Comparison of ENCODE assay signal across 8 cellular contexts in the genomic region with DNA sequence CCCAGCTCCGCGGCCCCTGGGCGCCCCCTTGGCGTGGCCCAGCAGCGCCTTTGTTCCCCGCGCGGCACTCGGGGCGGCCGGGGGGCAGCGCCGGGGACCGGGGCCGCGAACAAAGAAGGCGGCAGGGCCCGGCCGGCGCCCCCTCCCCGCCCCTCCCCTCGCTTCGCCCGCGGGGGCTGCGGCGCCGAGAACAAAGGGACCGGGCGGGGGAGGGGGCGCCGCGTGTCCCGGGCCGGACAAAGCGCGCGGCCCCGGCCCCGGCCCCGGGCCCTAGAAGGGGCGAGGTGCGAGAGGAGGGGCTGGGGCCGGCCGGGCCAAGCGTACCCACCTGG. TPM values are rescaled to one million over a fixed set of nuclear protein-coding genes. Genes with fewer than 3 reads are reported as not detected.
A peak's percentile ranks its signal among the peaks of the same experiment; 100 is the strongest.
DNase-seq lines count a peak whose midpoint lies in the region; ATAC-seq and TF ChIP-seq lines count a peak whose summit lies in the region.

No MANE protein-coding gene starts in this region.

- H3K23ac ChIP-seq in neuronal stem cell (ENCODE audit: low read depth, low read length, poor library complexity), result peak overlapping the region; percentile 95

- H3K4me2 ChIP-seq in neuronal stem cell (ENCODE audit: insufficient read depth, low read length, poor library complexity, severe bottlenecking), result peak overlapping the region; percentile 72

- H2BK5ac ChIP-seq in neuronal stem cell (ENCODE audit: low read length), result peak overlapping the region; percentile 88

- no CpG with 5 or more reads among the region's 46 CpGs for WGBS in neuronal stem cell (ENCODE audit: extremely low coverage in 2 of 2, insufficient read length in 2 of 2, insufficient replicate concordance in 1 of 2), 2 donors

- TF ChIP-seq CTCF in GM06990 (IDR thresholded peaks at IDR 0.05; ENCODE audit: insufficient read depth, low read length, poor library complexity, severe bottlenecking) (no peak), dorsolateral prefrontal cortex (IDR thresholded peaks at IDR 0.05 in 54 of 56, conservative IDR thresholded peaks at IDR 0.05 in 2 of 56; ENCODE audit: low read depth in 1 of 56, partially characterized antibody in 56 of 56) (no peak)

- peak overlapping the region; percentile 77 for H2AK5ac ChIP-seq in neuronal stem cell (ENCODE audit: low read depth, low read length)

- no peak overlapping the region for H4K8ac ChIP-seq in neuronal stem cell (ENCODE audit: low read depth, low read length)

- peaks cover 0 to 2% of the 10 kb centered on the region in 2 donors for H3K9me3 ChIP-seq in neuronal stem cell (replicated peaks in 1 of 2; ENCODE audit: control insufficient read depth in 2 of 2, insufficient read depth in 1 of 2, low read depth in 1 of 2, low read length in 2 of 2)

- no peak overlapping the region for H2BK12ac ChIP-seq in neuronal stem cell (ENCODE audit: low read length)

- intact Hi-C loops in dorsolateral prefrontal cortex (cut with DNase I), result loop anchor here (1.0 to 5.0 kb wide), 7 partner anchors 15 to 737 kb away; partner anchors contain the start of genes BSDC1 (in 1 of the 2), FAM229A (in 1 of the 2), HDAC1 (in 1 of the 2) and TSSK3 (in 1 of the 2)

- peaks cover 16% of the 10 kb centered on the region for H3K36me3 ChIP-seq in GM06990 (ENCODE audit: control insufficient read depth, insufficient read depth, low read length)
- H3K36me3 ChIP-seq in neuronal stem cell (replicated peaks in 1 of 2; ENCODE audit: control insufficient read depth in 2 of 2, insufficient read depth in 2 of 2, low read length in 2 of 2), result peaks cover 35 to 45% of the 10 kb centered on the region in 2 donors

- peak overlapping the region; percentile 99 for H3K18ac ChIP-seq in neuronal stem cell (ENCODE audit: low read length)

- no peak overlapping the region for H3K4ac ChIP-seq in neuronal stem cell (ENCODE audit: low read length)

- H3K4me3 ChIP-seq in GM06990 (replicated peaks; ENCODE audit: low read depth, low read length) (peak overlapping the region; percentile 79), dorsolateral prefrontal cortex (peak overlapping the region; percentile 52 to 90 (median 75)), neuronal stem cell (ENCODE audit: low read length in 2 of 2) (peak overlapping the region; percentile 82 to 98)

- DNase-seq in GM06990 (ENCODE audit: extremely low read depth, insufficient read length) (no peak), dorsolateral prefrontal cortex (no peak), neuronal stem cell (ENCODE audit: low spot score) (no peak)
- no peak for DNase-seq in stimulated activated CD4-positive, alpha-beta T cell treated with anti-CD3 and anti-CD28 coated beads, Interleukin-15, amount 100 ng/mL, for 24 hours
- no peak for DNase-seq in effector CD8-positive, alpha-beta T cell (lab: John Stamatoyannopoulos, UW)

- H3K27me3 ChIP-seq in GM06990 (replicated peaks; ENCODE audit: control insufficient read depth, insufficient read depth, low read length) (no peaks in the 10 kb centered on the region), dorsolateral prefrontal cortex (no peaks in the 10 kb centered on the region), neuronal stem cell (ENCODE audit: control insufficient read depth in 3 of 3, insufficient read depth in 3 of 3, low read depth in 1 of 3, low read length in 3 of 3) (no peaks in the 10 kb centered on the region)

- no peak overlapping the region for H2BK120ac ChIP-seq in neuronal stem cell (ENCODE audit: low read depth, low read length)

- H3K14ac ChIP-seq in neuronal stem cell (ENCODE audit: low read length), result peak overlapping the region; percentile 86

- no peak overlapping the region for H2BK15ac ChIP-seq in neuronal stem cell (ENCODE audit: low read length)

- H3K9ac ChIP-seq in neuronal stem cell (ENCODE audit: low read depth, low read length, poor library complexity), result peak overlapping the region; percentile 98

- H3K27ac ChIP-seq in dorsolateral prefrontal cortex, result peak overlapping the region in 58 of 59 donors; percentile 42 to 100 (median 97)
- peak overlapping the region; percentile 66 for H3K27ac ChIP-seq in neuronal stem cell (replicated peaks; ENCODE audit: low read length)

- no peak overlapping the region for H2AFZ ChIP-seq in neuronal stem cell (ENCODE audit: low read length)

- H3K79me1 ChIP-seq in neuronal stem cell (ENCODE audit: low read depth, low read length), result peaks cover 2% of the 10 kb centered on the region

- peak overlapping the region; percentile 62 for H4K91ac ChIP-seq in neuronal stem cell (ENCODE audit: low read depth, low read length, poor library complexity)

- H3K4me1 ChIP-seq in neuronal stem cell (ENCODE audit: control insufficient read depth in 2 of 2, insufficient read depth in 1 of 2, low read depth in 1 of 2, low read length in 2 of 2), result peaks cover 33 to 38% of the 10 kb centered on the region in 2 donors

- ATAC-seq in HG03045 (IDR thresholded peaks at IDR 0.05; ENCODE audit: unreplicated experiment), result peak; percentile 18
- ATAC-seq in HG02938 (IDR thresholded peaks at IDR 0.05; ENCODE audit: unreplicated experiment), result no peak
- no peak for ATAC-seq in HG03457 (IDR thresholded peaks at IDR 0.05; ENCODE audit: unreplicated experiment)

RNA-seq across cellular contexts. Expression of gene MARCKSL1, which starts 0.4 kb away (rescaled TPM):
- total RNA-seq in dorsolateral prefrontal cortex, result 100 to 1,000 TPM in 117 of 120 experiments, 10 to 100 TPM in 3; 90.1 to 633 (median 196) TPM
- polyA plus RNA-seq in neuronal stem cell (2013, experiment 1 of 2), result 808 TPM
- polyA plus RNA-seq in neuronal stem cell (2013, experiment 2 of 2), result 809 TPM

RNA-seq across cellular contexts. Expression of gene FAM229A, which starts 26.7 kb away (rescaled TPM):
- 10 to 100 TPM in 59 of 120 experiments, 1 to 10 TPM in 61; 4.0 to 24.0 (median 9.9) TPM for total RNA-seq in dorsolateral prefrontal cortex
- 8.1 TPM for polyA plus RNA-seq in neuronal stem cell (2013, experiment 1 of 2)
- 8.3 TPM for polyA plus RNA-seq in neuronal stem cell (2013, experiment 2 of 2)

RNA-seq across cellular contexts. Expression of gene TSSK3, which starts 26.8 kb away (rescaled TPM):
- total RNA-seq in dorsolateral prefrontal cortex, result 10 to 100 TPM in 8 of 120 experiments, 1 to 10 TPM in 111, not detected in 1; 1.2 to 16.0 (median 5.1) TPM
- 1.0 TPM for polyA plus RNA-seq in neuronal stem cell (2013, experiment 1 of 2)
- polyA plus RNA-seq in neuronal stem cell (2013, experiment 2 of 2), result 1.1 TPM

RNA-seq across cellular contexts. Expression of gene HDAC1, which starts 43.7 kb away (rescaled TPM):
- 10 to 100 TPM; 16.3 to 56.0 (median 29.8) TPM for total RNA-seq in dorsolateral prefrontal cortex
- polyA plus RNA-seq in neuronal stem cell (2013, experiment 1 of 2), result 85.9 TPM
- 84.7 TPM for polyA plus RNA-seq in neuronal stem cell (2013, experiment 2 of 2)

RNA-seq across cellular contexts. Expression of gene BSDC1, which starts 58.7 kb away (rescaled TPM):
- total RNA-seq in dorsolateral prefrontal cortex, result 100 to 1,000 TPM in 79 of 120 experiments, 10 to 100 TPM in 41; 87.5 to 123 (median 103) TPM
- 34.0 TPM for polyA plus RNA-seq in neuronal stem cell (2013, experiment 1 of 2)
- 36.4 TPM for polyA plus RNA-seq in neuronal stem cell (2013, experiment 2 of 2)
